1 cellular context compared by ENCODE assay signal in genomic region chr11:15711311-15711710, GRCh38.
TF ChIP-seq lines count a peak whose summit lies in the region.

No MANE protein-coding gene starts in this region.

TF ChIP-seq in GM23338, 12 proteins besides CTCF, POLR2A, EP300 and RAD21:
- TF ChIP-seq ZNF462 (CRISPR knock-in tag; IDR thresholded peaks at IDR 0.05) (peak; percentile 78), NANOG (IDR thresholded peaks at IDR 0.05; ENCODE audit: borderline replicate concordance) (0 out of 2 replicates have a peak, but pooled peaks have one; percentile 68), POLR2AphosphoS5 (IDR thresholded peaks at IDR 0.05; ENCODE audit: low read depth) (no peak)
